10 cellular contexts compared by ENCODE assay signal in the genomic region with DNA sequence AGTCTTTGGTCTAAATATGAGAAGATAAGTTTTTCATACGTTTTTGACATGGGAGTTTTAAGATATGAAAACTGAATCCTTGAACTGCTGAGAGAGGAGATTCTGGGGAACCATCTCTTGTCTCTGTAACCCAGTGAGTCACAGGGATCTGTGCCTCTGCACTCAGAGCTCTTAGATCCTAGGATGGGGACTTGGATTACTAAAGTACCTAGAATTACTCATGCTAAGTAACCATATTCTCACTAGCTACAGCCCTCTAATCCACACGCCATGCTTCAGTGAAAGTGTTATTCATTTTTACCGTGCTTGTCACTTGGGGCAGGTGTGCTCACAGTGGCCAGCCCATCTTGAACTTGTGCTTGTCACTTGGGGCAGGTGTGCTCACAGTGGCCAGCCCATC. TPM values are rescaled to one million over a fixed set of nuclear protein-coding genes. Genes with fewer than 3 reads are reported as not detected.
A peak's percentile ranks its signal among the peaks of the same experiment; 100 is the strongest.
DNase-seq lines count a peak whose midpoint lies in the region; TF ChIP-seq lines count a peak whose summit lies in the region.
"Had no signal": no experiment of that assay in that cellular context is flagged by ENCODE, and none has a peak within 500 bp of the region (broad histone marks: within the 10 kb centered on the region; RNA-seq: fewer than 3 reads in every experiment).

No MANE protein-coding gene starts in this region.

- no peaks in the 10 kb centered on the region for H3K27me3 ChIP-seq in adipocyte (replicated peaks; ENCODE audit: control insufficient read depth, insufficient read depth, low read length)

- H3K9ac ChIP-seq in adipocyte (ENCODE audit: low read length): peak overlapping the region; percentile 96

- H3K36me3 ChIP-seq in adipocyte (ENCODE audit: control insufficient read depth, insufficient read depth, low read length, severe bottlenecking): peaks cover 16% of the 10 kb centered on the region

- TF ChIP-seq CTCF in nephron (IDR thresholded peaks at IDR 0.05; ENCODE audit: unreplicated experiment in 3 of 3) (no peak), GM20000 (IDR thresholded peaks at IDR 0.05; ENCODE audit: extremely low read depth, missing control alignments) (no peak)

- H3K4me3 Mint-ChIP-seq in IgD-negative memory B cell: peak overlapping the region; percentile 46 to 97 (median 66)
- H3K4me3 Mint-ChIP-seq in nephron: peak overlapping the region; percentile 99 to 100 (median 99)

- H3K36me3 Mint-ChIP-seq in IgD-negative memory B cell: peaks cover 2% of the 10 kb centered on the region
- H3K36me3 Mint-ChIP-seq in nephron (ENCODE audit: low read depth): peaks cover 10% of the 10 kb centered on the region

- peaks cover 23% of the 10 kb centered on the region for H3K4me1 ChIP-seq in adipocyte (ENCODE audit: control insufficient read depth, insufficient read depth, low read length)

- H3K9me3 Mint-ChIP-seq in IgD-negative memory B cell (no peaks in the 10 kb centered on the region), nephron (no peaks in the 10 kb centered on the region)

- H3K27me3 Mint-ChIP-seq in IgD-negative memory B cell (no peaks in the 10 kb centered on the region), nephron (ENCODE audit: low read depth) (no peaks in the 10 kb centered on the region)

- no peaks in the 10 kb centered on the region for H3K9me3 ChIP-seq in adipocyte (ENCODE audit: control insufficient read depth, low read length)

- H3K27ac Mint-ChIP-seq in IgD-negative memory B cell: peak overlapping the region in 1 of 3 donors; percentile 98
- no peak overlapping the region for H3K27ac Mint-ChIP-seq in nephron

- H3K4me3 ChIP-seq in adipocyte (ENCODE audit: low read length): no peak overlapping the region

- H3K4me1 Mint-ChIP-seq in IgD-negative memory B cell (peaks cover 19 to 22% (median 22%) of the 10 kb centered on the region in 3 donors), nephron (peaks cover 23% of the 10 kb centered on the region)

- DNase-seq in DMS53 treated with DMSO at 0.1 percent for 48 hours (lab: John Stamatoyannopoulos, UW; ENCODE audit: unreplicated experiment): peak; percentile 4
- no peak for DNase-seq in adipocyte (ENCODE audit: low read depth)
- DNase-seq in ureter (ENCODE audit: low spot score): no peak
- DNase-seq in cerebellar nuclear complex (lab: John Stamatoyannopoulos, UW): no peak
- DNase-seq in NK-92 treated with Interleukin-12 subunit alpha and Interleukin-12 subunit beta, amount 100 ng/mL, for 24 hours (lab: John Stamatoyannopoulos, UW): no peak
- DNase-seq in GM20000 (ENCODE audit: low spot score): no peak
- DNase-seq: DMS79, NCI-H1930 had no signal

RNA-seq across cellular contexts. Expression of a gene that starts 2.0 kb away (rescaled TPM):
- 32.2 TPM for polyA plus RNA-seq in IgD-negative memory B cell
- 10.7 TPM for total RNA-seq in ureter

RNA-seq across cellular contexts. Expression of a gene that starts 2.1 kb away (rescaled TPM):
- 100.0 TPM for polyA plus RNA-seq in IgD-negative memory B cell
- 72.4 TPM for total RNA-seq in ureter

RNA-seq across cellular contexts. Expression of a gene that starts 32.1 kb away (rescaled TPM):
- 27.4 TPM for polyA plus RNA-seq in IgD-negative memory B cell
- 26.7 TPM for total RNA-seq in ureter

RNA-seq across cellular contexts. Expression of a gene that starts 51.7 kb away (rescaled TPM):
- 0.65 TPM for polyA plus RNA-seq in IgD-negative memory B cell
- total RNA-seq in ureter: 38.3 TPM
